In genomic region chr11:79199729-79200354, GRCh38 we compare ENCODE assay signal across 17 cellular contexts.
"Had no signal": no experiment of that assay in that cellular context is flagged by ENCODE, and none has a peak within 500 bp of the region (broad histone marks: within the 10 kb centered on the region; RNA-seq: fewer than 3 reads in every experiment).

No MANE protein-coding gene starts in this region.

- H3K36me3 ChIP-seq: ascending aorta, brain microvascular endothelial cell, colonic mucosa, esophagus squamous epithelium, gastrocnemius medialis, neural progenitor cell, tibial nerve had no signal

- H3K27ac ChIP-seq: brain microvascular endothelial cell, colonic mucosa, esophagus squamous epithelium, gastrocnemius medialis, neural progenitor cell, tibial nerve, VCaP had no signal

- H3K27me3 ChIP-seq: ascending aorta, brain microvascular endothelial cell, colonic mucosa, esophagus squamous epithelium, gastrocnemius medialis, neural progenitor cell, tibial nerve had no signal

- H3K4me3 ChIP-seq: ascending aorta, colonic mucosa, esophagus squamous epithelium, gastrocnemius medialis, lung, neural progenitor cell, tibial nerve had no signal

- DNase-seq: activated CD4-positive, alpha-beta T cell treated with anti-CD3 and anti-CD28 coated beads, Interleukin-2, amount 10 ng/mL, durations not matched to agents 7 days and 5 days; activated CD4-positive, CD25-positive, alpha-beta regulatory T cell treated with anti-CD3 and anti-CD28 coated beads, Interleukin-2, amount 50 U/mL, for 72 hours; activated CD8-positive, alpha-beta T cell treated with anti-CD3 and anti-CD28 coated beads, Interleukin-2, amount 10 ng/mL, durations not matched to agents 7 days and 5 days; activated gamma-delta T cell; brain microvascular endothelial cell; colonic mucosa; esophagus squamous epithelium; gastrocnemius medialis; naive thymus-derived CD8-positive, alpha-beta T cell; stimulated activated CD4-positive, alpha-beta T cell treated with anti-CD3 and anti-CD28 coated beads, Interleukin-12 subunit alpha, Interleukin-12 subunit beta, amount 100 ng/mL, for 4 hours; substantia nigra; T-cell had no signal

- H3K4me1 ChIP-seq: colonic mucosa, gastrocnemius medialis, neural progenitor cell, tibial nerve had no signal

- H3K4me2 ChIP-seq: neural progenitor cell had no signal

- H3K9me3 ChIP-seq: ascending aorta, colonic mucosa, esophagus squamous epithelium, gastrocnemius medialis had no signal

- H2AFZ ChIP-seq: neural progenitor cell had no signal

- ATAC-seq: activated CD8-positive, alpha-beta T cell treated with anti-CD3 and anti-CD28 coated beads, Interleukin-2, amount 10 ng/mL, durations not matched to agents 7 days and 5 days; gastrocnemius medialis; naive thymus-derived CD8-positive, alpha-beta T cell; T-cell had no signal

- H3K9ac ChIP-seq: neural progenitor cell had no signal
